In genomic region chr15:67509918-67510317, GRCh38 we compare ENCODE assay signal across 1 cellular context.
TF ChIP-seq lines count a peak whose summit lies in the region.

No MANE protein-coding gene starts in this region.

TF ChIP-seq in IMR-90, 13 proteins besides CTCF, POLR2A, EP300 and RAD21 (continued from another document):
- TF ChIP-seq USF2 (IDR thresholded peaks at IDR 0.05; ENCODE audit: low read depth, low read length) (no peak), RCOR1 (IDR thresholded peaks at IDR 0.05; ENCODE audit: insufficient replicate concordance, low read length) (no peak), RFX5 (IDR thresholded peaks at IDR 0.05; ENCODE audit: low read depth, low read length) (no peak), NFE2L2 (IDR thresholded peaks at IDR 0.05; ENCODE audit: low read depth, low read length) (no peak), MAFK (IDR thresholded peaks at IDR 0.05; ENCODE audit: low read depth, low read length) (no peak)
